Comparison of ENCODE assay signal across 8 cellular contexts in genomic region chr5:93915142-93915553, GRCh38.
DNase-seq lines count a peak whose midpoint lies in the region; ATAC-seq and TF ChIP-seq lines count a peak whose summit lies in the region.

No MANE protein-coding gene starts in this region.

- H3F3A ChIP-seq in GM23248 (ENCODE audit: insufficient read depth) = no peaks in the 10 kb centered on the region

- H4K20me1 ChIP-seq in GM23248 (ENCODE audit: insufficient read depth) = no peaks in the 10 kb centered on the region

- no peaks in the 10 kb centered on the region for H3K9me2 ChIP-seq in GM23248 (ENCODE audit: insufficient read depth)

- in situ Hi-C loops in GM23248 (cut with MboI) = loop anchor here (10.0 kb wide), 1 partner anchor 330 kb away; the partner anchor contains the start of genes NR2F1 and NR2F1-AS1

- H3K4me3 Mint-ChIP-seq in naive B cell = no peak overlapping the region

- H2AFZ ChIP-seq in GM23248 = no peak overlapping the region

- no peak overlapping the region for H3K27ac Mint-ChIP-seq in naive B cell

- H3K27me3 ChIP-seq in GM23248 (replicated peaks; ENCODE audit: insufficient read depth) = no peaks in the 10 kb centered on the region

- ATAC-seq in naive B cell (ENCODE audit: low read depth in 2 of 2) (peak in 1 of 2 donors; percentile 27), GM21367 (IDR thresholded peaks at IDR 0.05; ENCODE audit: unreplicated experiment) (no peak), HG03469 (IDR thresholded peaks at IDR 0.05; ENCODE audit: unreplicated experiment) (no peak)

- H3K27me3 Mint-ChIP-seq in naive B cell = no peaks in the 10 kb centered on the region

- H3K36me3 Mint-ChIP-seq in naive B cell = no peaks in the 10 kb centered on the region

- H3K4me1 ChIP-seq in GM23248 (ENCODE audit: insufficient read depth) = no peaks in the 10 kb centered on the region

- no peak overlapping the region for H3K9ac ChIP-seq in GM23248

- no peaks in the 10 kb centered on the region for H3K4me1 Mint-ChIP-seq in naive B cell

- TF ChIP-seq CTCF in choroid plexus epithelial cell (conservative IDR thresholded peaks at IDR 0.05; ENCODE audit: low read depth, low read length) = peak; percentile 55

- H3K9me3 ChIP-seq in GM23248 (ENCODE audit: low read depth) = no peaks in the 10 kb centered on the region

- H3K4me2 ChIP-seq in GM23248 (ENCODE audit: unreplicated experiment) = no peak overlapping the region

- no peak overlapping the region for H3K27ac ChIP-seq in GM23248

- H3K36me3 ChIP-seq in GM23248 (ENCODE audit: low read depth) = no peaks in the 10 kb centered on the region

- H3K9me3 Mint-ChIP-seq in naive B cell = no peaks in the 10 kb centered on the region

- DNase-seq in NCI-H2171 treated with DMSO at 0.1 percent for 48 hours (lab: John Stamatoyannopoulos, UW) = peak; percentile 23
- DNase-seq in NCI-H2171 (lab: John Stamatoyannopoulos, UW) = no peak
- peak; percentile 68 for DNase-seq in GM23248
- peak; percentile 4 to 48 for DNase-seq in NCI-H524 (lab: John Stamatoyannopoulos, UW)
- DNase-seq in choroid plexus epithelial cell (ENCODE audit: low read depth) = peak; percentile 83
- peak; percentile 29 for DNase-seq in naive B cell

- no peak overlapping the region for H3K4me3 ChIP-seq in GM23248
- no peak overlapping the region for H3K4me3 ChIP-seq in choroid plexus epithelial cell (ENCODE audit: low read depth, low read length)

- H3K79me2 ChIP-seq in GM23248 (ENCODE audit: insufficient read depth) = no peaks in the 10 kb centered on the region
